Comparison of ENCODE assay signal across 8 cellular contexts in genomic region chr17:51121620-51122472, GRCh38. TPM values are rescaled to one million over a fixed set of nuclear protein-coding genes. Genes with fewer than 3 reads are reported as not detected.
DNase-seq lines count a peak whose midpoint lies in the region; ATAC-seq and TF ChIP-seq lines count a peak whose summit lies in the region.

No MANE protein-coding gene starts in this region.

- H3K27ac ChIP-seq in KMS-11, result peak overlapping the region; percentile 73; the same call in 1 of the 2 replicates
- peak overlapping the region; percentile 100 for H3K27ac ChIP-seq in left ventricle myocardium inferior (replicated peaks)

- no peaks in the 10 kb centered on the region for H3K9me3 Mint-ChIP-seq in T-helper 1 cell treated with Interleukin-12 subunit alpha and Interleukin-12 subunit beta and Interleukin-4 antibody, amounts not matched to agents 30 μg/mL and 1 μg/mL, for 36 hours
- H3K9me3 Mint-ChIP-seq in type B pancreatic cell, result no peaks in the 10 kb centered on the region

- H3K36me3 ChIP-seq in KMS-11 (ENCODE audit: insufficient read depth) (no peaks in the 10 kb centered on the region), left ventricle myocardium inferior (no peaks in the 10 kb centered on the region)

- H3K36me3 Mint-ChIP-seq in T-helper 1 cell treated with Interleukin-12 subunit alpha and Interleukin-12 subunit beta and Interleukin-4 antibody, amounts not matched to agents 30 μg/mL and 1 μg/mL, for 36 hours (ENCODE audit: low read depth), result peaks cover under 1% of the 10 kb centered on the region
- H3K36me3 Mint-ChIP-seq in type B pancreatic cell, result no peaks in the 10 kb centered on the region

- H3K4me1 ChIP-seq in KMS-11 (ENCODE audit: low read depth, poor library complexity, severe bottlenecking) (peaks cover 30% of the 10 kb centered on the region), left ventricle myocardium inferior (peaks cover 58% of the 10 kb centered on the region)

- H3K27me3 Mint-ChIP-seq in T-helper 1 cell treated with Interleukin-12 subunit alpha and Interleukin-12 subunit beta and Interleukin-4 antibody, amounts not matched to agents 30 μg/mL and 1 μg/mL, for 36 hours (ENCODE audit: low read depth), result peaks cover 3% of the 10 kb centered on the region
- H3K27me3 Mint-ChIP-seq in type B pancreatic cell, result no peaks in the 10 kb centered on the region

- TF ChIP-seq CTCF in AG10803 (conservative IDR thresholded peaks at IDR 0.05; ENCODE audit: low read length), result no peak
- no peak for TF ChIP-seq CTCF in KMS-11 (conservative IDR thresholded peaks at IDR 0.05; ENCODE audit: low read depth, low read length)
- TF ChIP-seq CTCF in left ventricle myocardium inferior (IDR thresholded peaks at IDR 0.05; ENCODE audit: borderline replicate concordance), result no peak
- no peak for TF ChIP-seq CTCF in type B pancreatic cell (conservative IDR thresholded peaks at IDR 0.05)

- H2AFZ ChIP-seq in KMS-11 (ENCODE audit: low read depth), result peak overlapping the region; percentile 85

- H3K9ac ChIP-seq in KMS-11, result peak overlapping the region; percentile 77; the same call in 1 of the 2 replicates

- H3K79me2 ChIP-seq in KMS-11 (ENCODE audit: insufficient read depth, low read depth), result peaks cover 31% of the 10 kb centered on the region

- H3K27ac Mint-ChIP-seq in T-helper 1 cell treated with Interleukin-12 subunit alpha and Interleukin-12 subunit beta and Interleukin-4 antibody, amounts not matched to agents 30 μg/mL and 1 μg/mL, for 36 hours, result peak overlapping the region; percentile 98
- H3K27ac Mint-ChIP-seq in type B pancreatic cell, result peak overlapping the region; percentile 100

- H3K4me2 ChIP-seq in KMS-11, result peak overlapping the region; percentile 94

- H4K20me1 ChIP-seq in KMS-11 (ENCODE audit: insufficient read depth), result peaks cover 4% of the 10 kb centered on the region; the same call in 1 of the 2 replicates

- H3K27me3 ChIP-seq in KMS-11 (ENCODE audit: insufficient read depth, low read depth) (no peaks in the 10 kb centered on the region), left ventricle myocardium inferior (ENCODE audit: low read depth) (no peaks in the 10 kb centered on the region)

- no peaks in the 10 kb centered on the region for H3K9me3 ChIP-seq in left ventricle myocardium inferior (replicated peaks)

- intact Hi-C loops in left ventricle myocardium inferior (cut with micrococcal nuclease), result no loop called here
- intact Hi-C loops in posterior vena cava (cut with DNase I), result loop anchor here in 1 of 2 donors (10.0 kb wide), 1 partner anchor 257 kb away; the partner anchor contains the start of gene TOB1

- H3K4me3 ChIP-seq in AG10803 (ENCODE audit: low read length) (peak overlapping the region; percentile 76), KMS-11 (IDR thresholded peaks at IDR 0.05; ENCODE audit: insufficient read depth, low read depth, low read length) (no peak overlapping the region), left ventricle myocardium inferior (peak overlapping the region; percentile 96)

- H3K4me3 Mint-ChIP-seq in T-helper 1 cell treated with Interleukin-12 subunit alpha and Interleukin-12 subunit beta and Interleukin-4 antibody, amounts not matched to agents 30 μg/mL and 1 μg/mL, for 36 hours, result peak overlapping the region; percentile 92
- H3K4me3 Mint-ChIP-seq in type B pancreatic cell, result peak overlapping the region; percentile 92

- peaks cover 45% of the 10 kb centered on the region for H3K4me1 Mint-ChIP-seq in T-helper 1 cell treated with Interleukin-12 subunit alpha and Interleukin-12 subunit beta and Interleukin-4 antibody, amounts not matched to agents 30 μg/mL and 1 μg/mL, for 36 hours (ENCODE audit: low read depth)
- H3K4me1 Mint-ChIP-seq in type B pancreatic cell (ENCODE audit: unreplicated experiment), result peaks cover 44% of the 10 kb centered on the region

- ATAC-seq in GM19043 (IDR thresholded peaks at IDR 0.05; ENCODE audit: low read depth, unreplicated experiment), result peak; percentile 43

- DNase-seq in AG10803 (ENCODE audit: low read depth) (peak; percentile 95), amniotic stem cell (lab: John Stamatoyannopoulos, UW) (peak; percentile 94), left ventricle myocardium inferior (peak; percentile 85), posterior vena cava (ENCODE audit: low spot score) (peak; percentile 96), type B pancreatic cell (ENCODE audit: extremely low spot score, unreplicated experiment) (peak; percentile 76)

RNA-seq across cellular contexts. Expression of gene SPAG9, which starts 1.2 kb away (rescaled TPM):
- total RNA-seq in left ventricle myocardium inferior (43.8 TPM), posterior vena cava (100 to 1,000 TPM in 1 of 2 donors, 10 to 100 TPM in 1; 88.4 to 126 TPM), type B pancreatic cell (ENCODE audit: low replicate concordance) (73.2 and 82.9 TPM in 2 replicates)

RNA-seq across cellular contexts. Expression of gene NME1, which starts 31.5 kb away (rescaled TPM):
- total RNA-seq in left ventricle myocardium inferior, result 18.9 TPM
- total RNA-seq in posterior vena cava, result 10 to 100 TPM; 48.8 to 61.3 TPM
- 143 and 163 TPM in 2 replicates for total RNA-seq in type B pancreatic cell (ENCODE audit: low replicate concordance)

RNA-seq across cellular contexts. Expression of gene NME2, which starts 44.4 kb away (rescaled TPM):
- 220 TPM for total RNA-seq in left ventricle myocardium inferior
- total RNA-seq in posterior vena cava, result 100 to 1,000 TPM; 388 to 432 TPM
- 481 and 483 TPM in 2 replicates for total RNA-seq in type B pancreatic cell (ENCODE audit: low replicate concordance)
